21 cellular contexts compared by ENCODE assay signal in genomic region chr9:121309833-121310425, GRCh38. TPM values are rescaled to one million over a fixed set of nuclear protein-coding genes. Genes with fewer than 3 reads are reported as not detected.
A peak's percentile ranks its signal among the peaks of the same experiment; 100 is the strongest.
DNase-seq lines count a peak whose midpoint lies in the region; ATAC-seq and TF ChIP-seq lines count a peak whose summit lies in the region.
"Had no signal": no experiment of that assay in that cellular context is flagged by ENCODE, and none has a peak within 500 bp of the region (broad histone marks: within the 10 kb centered on the region; RNA-seq: fewer than 3 reads in every experiment).

No MANE protein-coding gene starts in this region.

- no peak overlapping the region for H3K27ac ChIP-seq in CD8-positive, alpha-beta T cell (ENCODE audit: low read depth, low read length)
- H3K27ac ChIP-seq in RWPE2 (ENCODE audit: poor library complexity, severe bottlenecking) (no peak overlapping the region), muscle layer of colon (ENCODE audit: low read depth, low read length) (peak overlapping the region; percentile 24), tibial artery (peak overlapping the region; percentile 43 to 92), coronary artery (no peak overlapping the region)
- H3K27ac ChIP-seq: A549, PC-9 had no signal

- no peaks in the 10 kb centered on the region for H3K4me1 Mint-ChIP-seq in CD8-positive, alpha-beta T cell (ENCODE audit: low read depth)

- no peak for TF ChIP-seq CTCF in CD8-positive, alpha-beta T cell (IDR thresholded peaks at IDR 0.05)
- TF ChIP-seq CTCF in RWPE2 (IDR thresholded peaks at IDR 0.05; ENCODE audit: poor library complexity, severe bottlenecking), result no peak
- TF ChIP-seq CTCF in tibial artery (IDR thresholded peaks at IDR 0.05), result no peak
- TF ChIP-seq CTCF in coronary artery (IDR thresholded peaks at IDR 0.05), result no peak

- H3K9ac ChIP-seq in muscle layer of colon (ENCODE audit: low read length), result no peak overlapping the region

- no peak for ATAC-seq in CD8-positive, alpha-beta T cell
- no peak for ATAC-seq in RWPE2 (ENCODE audit: low read depth)
- ATAC-seq: A549, SK-N-SH treated with all-trans-retinoic acid at 6 μM for 48 hours had no signal

- intact Hi-C loops in CD8-positive, alpha-beta T cell (cut with DNase I, micrococcal nuclease), result no loop called here
- intact Hi-C loops in tibial artery (cut with DNase I; ENCODE audit: low total_unique reads), result loop anchor here (5.0 kb wide), 1 partner anchor 88 kb away; no protein-coding TSS in a partner anchor

- H3K4me3 ChIP-seq in CD8-positive, alpha-beta T cell (ENCODE audit: low read depth, low read length), result no peak overlapping the region
- H3K4me3 ChIP-seq in RWPE2 (ENCODE audit: severe bottlenecking) (no peak overlapping the region), muscle layer of colon (ENCODE audit: low read depth in 1 of 2, low read length in 2 of 2) (no peak overlapping the region), tibial artery (no peak overlapping the region), coronary artery (no peak overlapping the region)
- H3K4me3 ChIP-seq: A549, PC-9 had no signal

- H3K27me3 ChIP-seq in CD8-positive, alpha-beta T cell (ENCODE audit: insufficient read depth, low read length), result no peaks in the 10 kb centered on the region
- H3K27me3 ChIP-seq in RWPE2 (ENCODE audit: insufficient read depth, poor library complexity, severe bottlenecking), result no peaks in the 10 kb centered on the region
- H3K27me3 ChIP-seq in muscle layer of colon (ENCODE audit: control insufficient read depth in 1 of 2, insufficient read depth in 2 of 2, low read length in 2 of 2), result no peaks in the 10 kb centered on the region
- H3K27me3 ChIP-seq in tibial artery, result no peaks in the 10 kb centered on the region
- H3K27me3 ChIP-seq: BE2C had no signal

- H3K27me3 Mint-ChIP-seq in CD8-positive, alpha-beta T cell (ENCODE audit: low read depth), result no peaks in the 10 kb centered on the region

- H3K4me3 Mint-ChIP-seq in CD8-positive, alpha-beta T cell, result no peak overlapping the region

- CTCF ChIA-PET in CD8-positive, alpha-beta T cell (lab: Charles Lee), result interaction anchor here (1.0 to 8.1 kb wide), 4 partner anchors 10 to 92 kb away, joined by 3 to 58 read pairs (median 4); no protein-coding TSS in a partner anchor

- H3K36me3 Mint-ChIP-seq in CD8-positive, alpha-beta T cell, result peaks cover 19% of the 10 kb centered on the region

- H3K36me3 ChIP-seq in CD8-positive, alpha-beta T cell (ENCODE audit: insufficient read depth, low read length), result no peaks in the 10 kb centered on the region
- H3K36me3 ChIP-seq in RWPE2 (ENCODE audit: low read depth) (peaks cover 51% of the 10 kb centered on the region), muscle layer of colon (ENCODE audit: insufficient read depth, low read length) (peaks cover 92% of the 10 kb centered on the region), tibial artery (peaks cover 87 to 98% (median 93%) of the 10 kb centered on the region in 3 donors)
- H3K36me3 ChIP-seq: BE2C had no signal

- no peaks in the 10 kb centered on the region for H3K4me1 ChIP-seq in CD8-positive, alpha-beta T cell (ENCODE audit: insufficient read depth, low read length)
- H3K4me1 ChIP-seq in RWPE2 (ENCODE audit: insufficient read depth, poor library complexity, severe bottlenecking) (no peaks in the 10 kb centered on the region), muscle layer of colon (ENCODE audit: insufficient read depth, low read length) (peaks cover 23% of the 10 kb centered on the region), tibial artery (peaks cover 0 to 50% (median 19%) of the 10 kb centered on the region in 4 donors)
- H3K4me1 ChIP-seq: A549, BE2C had no signal

- no peak for DNase-seq in CD8-positive, alpha-beta T cell
- peak; percentile 1 for DNase-seq in RWPE2 (ENCODE audit: low spot score)
- no peak for DNase-seq in tibial artery
- DNase-seq in HT-29 (ENCODE audit: low spot score), result no peak
- DNase-seq in coronary artery (ENCODE audit: low spot score), result no peak
- no peak for DNase-seq in DMS114 treated with DMSO at 0.1 percent for 48 hours (lab: John Stamatoyannopoulos, UW; ENCODE audit: unreplicated experiment)
- DNase-seq: BE2C, COR-L47, DMS79 treated with DMSO at 0.1 percent for 48 hours, H7, IMR-90, MV-4-11, NCI-H1105 treated with DMSO at 0.1 percent for 48 hours, NCI-H2029 treated with DMSO at 0.1 percent for 48 hours, NCI-H226, NCI-H510A treated with DMSO at 0.1 percent for 48 hours, NCI-H748 treated with DMSO at 0.1 percent for 48 hours, PC-9 had no signal

- POLR2A ChIA-PET in CD8-positive, alpha-beta T cell (lab: Charles Lee), result no interaction called here

- no peaks in the 10 kb centered on the region for H3K9me3 Mint-ChIP-seq in CD8-positive, alpha-beta T cell

- peak overlapping the region; percentile 29 for H3K27ac Mint-ChIP-seq in CD8-positive, alpha-beta T cell

- H3K9me3 ChIP-seq in CD8-positive, alpha-beta T cell (ENCODE audit: low read length), result no peaks in the 10 kb centered on the region
- no peaks in the 10 kb centered on the region for H3K9me3 ChIP-seq in RWPE2 (ENCODE audit: severe bottlenecking)
- no peaks in the 10 kb centered on the region for H3K9me3 ChIP-seq in muscle layer of colon (ENCODE audit: low read length)
- H3K9me3 ChIP-seq in tibial artery, result no peaks in the 10 kb centered on the region
- H3K9me3 ChIP-seq: A549, BE2C had no signal

RNA-seq across cellular contexts. Expression of gene GSN, which starts 42.0 kb away (rescaled TPM):
- total RNA-seq in CD8-positive, alpha-beta T cell, result 1 to 10 TPM; 1.7 to 3.2 TPM
- total RNA-seq in HT-29 (2014; rRNA removed; shearing (Covaris generic)), result 270 and 283 TPM in 2 replicates

Comparison
In these comparisons a context has a peak if more than half of its experiments do, and no peak if none do; other contexts are left out.
1. H3K27ac ChIP-seq: peak in muscle layer of colon (single experiment) and tibial artery (2 of 2); none in CD8-positive, alpha-beta T cell (single experiment), RWPE2 (single experiment) and coronary artery (0 of 2).
2. RNA of gene GSN, which starts 42.0 kb away (total RNA-seq): 270 to 283 TPM in HT-29; 1.7 to 3.2 TPM in CD8-positive, alpha-beta T cell; every median in the first group is over 10 times any median in the second.